ENCODE assay signal across 7 cellular contexts in genomic region chr6:82178084-82178758, GRCh38.
A peak's percentile ranks its signal among the peaks of the same experiment; 100 is the strongest.
DNase-seq lines count a peak whose midpoint lies in the region; ATAC-seq and TF ChIP-seq lines count a peak whose summit lies in the region.

No MANE protein-coding gene starts in this region.

- CTCF ChIA-PET in HEK293T (lab: Yijun Ruan, JAX) = interaction anchor here (0.9 kb wide), 1 partner anchor 138 kb away, joined by 5 read pairs; no protein-coding TSS in a partner anchor

- ATAC-seq in GM19324 (IDR thresholded peaks at IDR 0.05; ENCODE audit: low FRiP score, unreplicated experiment) = no peak

- no peak overlapping the region for H3K4me3 ChIP-seq in fibroblast of the aortic adventitia (ENCODE audit: low read depth, low read length)

- POLR2A ChIA-PET in HEK293T (lab: Yijun Ruan, JAX) = no interaction called here

- peak; percentile 7 for DNase-seq in HEK293T (ENCODE audit: extremely low spot score)
- peak; percentile 16 for DNase-seq in RKO (ENCODE audit: low spot score)
- DNase-seq in fibroblast of the aortic adventitia (ENCODE audit: low read depth) = peak; percentile 77
- peak; percentile 49 for DNase-seq in stromal cell of bone marrow (ENCODE audit: low read depth)
- DNase-seq in stimulated activated CD4-positive, alpha-beta T cell treated with anti-CD3 and anti-CD28 coated beads, Interleukin-1b, Interleukin-23, amount 100 ng/mL, for 48 hours = no peak
- DNase-seq in NCI-H2107 treated with DMSO at 0.1 percent for 48 hours (lab: John Stamatoyannopoulos, UW; ENCODE audit: unreplicated experiment) = no peak

- TF ChIP-seq CTCF in fibroblast of the aortic adventitia (IDR thresholded peaks at IDR 0.05; ENCODE audit: insufficient read depth, low read length) = peak; percentile 71

TF ChIP-seq in HEK293T, 16 proteins besides CTCF, POLR2A, EP300 and RAD21:
- TF ChIP-seq FOXK2 (IDR thresholded peaks at IDR 0.05) (no peak), FOXM1 (IDR thresholded peaks at IDR 0.05; ENCODE audit: borderline replicate concordance) (no peak), HDGF (IDR thresholded peaks at IDR 0.05; ENCODE audit: borderline replicate concordance) (no peak), L3MBTL2 (conservative IDR thresholded peaks at IDR 0.05) (no peak), BHLHE40 (IDR thresholded peaks at IDR 0.05; ENCODE audit: borderline replicate concordance) (no peak), ELF4 (IDR thresholded peaks at IDR 0.05) (no peak), CTBP1 (IDR thresholded peaks at IDR 0.05; ENCODE audit: borderline replicate concordance) (no peak), SUZ12 (IDR thresholded peaks at IDR 0.05) (no peak), TARDBP (IDR thresholded peaks at IDR 0.05) (no peak)

Comparison
In these comparisons a context has a peak if more than half of its experiments do, and no peak if none do; other contexts are left out.
1. DNase-seq: peak in HEK293T (single experiment), RKO (single experiment), fibroblast of the aortic adventitia (single experiment) and stromal cell of bone marrow (single experiment); none in stimulated activated CD4-positive, alpha-beta T cell treated with anti-CD3 and anti-CD28 coated beads, Interleukin-1b, Interleukin-23, amount 100 ng/mL, for 48 hours (single experiment) and NCI-H2107 treated with DMSO at 0.1 percent for 48 hours (single experiment).